In the genomic region with DNA sequence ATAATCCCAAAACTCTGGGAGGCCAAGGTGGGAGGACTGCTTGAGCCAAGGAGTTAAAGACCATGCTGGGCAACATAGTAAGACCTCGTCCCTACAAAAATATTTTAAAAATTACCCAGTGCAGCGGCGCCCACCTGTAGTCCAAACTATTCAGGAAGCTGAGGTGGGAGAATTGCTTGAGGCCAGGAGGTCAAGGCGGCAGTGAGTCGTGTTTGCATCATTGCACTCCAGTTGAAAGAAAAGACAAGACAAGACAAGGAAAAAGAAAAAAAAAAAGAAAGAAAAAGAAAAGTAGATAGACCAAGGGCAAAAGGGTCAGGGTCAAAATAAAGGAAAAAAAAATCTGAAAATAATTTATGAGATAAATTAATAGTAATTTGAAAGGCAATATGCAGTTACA, we compare ENCODE assay signal across 18 cellular contexts. TPM values are rescaled to one million over a fixed set of nuclear protein-coding genes. Genes with fewer than 3 reads are reported as not detected.
"Had no signal": no experiment of that assay in that cellular context is flagged by ENCODE, and none has a peak within 500 bp of the region (broad histone marks: within the 10 kb centered on the region; RNA-seq: fewer than 3 reads in every experiment).

No MANE protein-coding gene starts in this region.

- H3K27me3 ChIP-seq: ascending aorta, cardiac muscle cell, esophagus squamous epithelium, foreskin keratinocyte, heart right ventricle, pancreas, stomach had no signal

- H3K4me3 Mint-ChIP-seq: activated naive CD8-positive, alpha-beta T cell treated with anti-CD3 and anti-CD28 coated beads, Interleukin-2, amount 10 ng/mL, durations not matched to agents 7 days and 5 days; mesothelial cell of epicardium; neural crest cell; T-helper 2 cell treated with Interferon-gamma antibody and Interleukin-4, amounts not matched to agents 5 μg/mL and 100 μg/mL, for 36 hours had no signal

- H3K9me3 Mint-ChIP-seq: activated naive CD8-positive, alpha-beta T cell treated with anti-CD3 and anti-CD28 coated beads, Interleukin-2, amount 10 ng/mL, durations not matched to agents 7 days and 5 days; mesothelial cell of epicardium; neural crest cell; T-helper 2 cell treated with Interferon-gamma antibody and Interleukin-4, amounts not matched to agents 5 μg/mL and 100 μg/mL, for 36 hours had no signal

- FAIRE-seq: colon, keratinocyte, pancreas, small intestine, urothelium cell line had no signal

- H3K27ac Mint-ChIP-seq: activated naive CD8-positive, alpha-beta T cell treated with anti-CD3 and anti-CD28 coated beads, Interleukin-2, amount 10 ng/mL, durations not matched to agents 7 days and 5 days; mesothelial cell of epicardium; T-helper 2 cell treated with Interferon-gamma antibody and Interleukin-4, amounts not matched to agents 5 μg/mL and 100 μg/mL, for 36 hours had no signal

- H3K9me3 ChIP-seq: ascending aorta, esophagus squamous epithelium, heart right ventricle, pancreas, stomach, thoracic aorta had no signal

- H3K27ac ChIP-seq: ascending aorta, cardiac muscle cell, esophagus squamous epithelium, foreskin keratinocyte, heart right ventricle, pancreas, stomach, thoracic aorta had no signal

- H3K4me3 ChIP-seq: ascending aorta, cardiac muscle cell, esophagus squamous epithelium, heart right ventricle, pancreas, stomach, thoracic aorta had no signal

- H3K27me3 Mint-ChIP-seq: activated naive CD8-positive, alpha-beta T cell treated with anti-CD3 and anti-CD28 coated beads, Interleukin-2, amount 10 ng/mL, durations not matched to agents 7 days and 5 days had no signal

- H3K36me3 ChIP-seq: cardiac muscle cell, pancreas, thoracic aorta had no signal

- DNase-seq: activated effector memory CD4-positive, alpha-beta T cell treated with anti-CD3 and anti-CD28 coated beads, Interleukin-2, amount 50 U/mL, for 16 hours; activated naive CD8-positive, alpha-beta T cell treated with anti-CD3 and anti-CD28 coated beads, Interleukin-2, amount 10 ng/mL, durations not matched to agents 7 days and 5 days; activated T-cell treated with anti-CD3 and anti-CD28 coated beads, Interleukin-2, amount 50 U/mL, for 1 hour; esophagus squamous epithelium; foreskin keratinocyte; heart right ventricle; pancreas; small intestine; stomach had no signal

RNA-seq across cellular contexts. Expression of gene MSS51, which starts 25.3 kb away (rescaled TPM):
- total RNA-seq: ascending aorta had no signal

RNA-seq across cellular contexts. Expression of gene CFAP70, which starts 49.4 kb away (rescaled TPM):
- total RNA-seq: ascending aorta had no signal
